Comparison of ENCODE assay signal across 1 cellular context in the genomic region with DNA sequence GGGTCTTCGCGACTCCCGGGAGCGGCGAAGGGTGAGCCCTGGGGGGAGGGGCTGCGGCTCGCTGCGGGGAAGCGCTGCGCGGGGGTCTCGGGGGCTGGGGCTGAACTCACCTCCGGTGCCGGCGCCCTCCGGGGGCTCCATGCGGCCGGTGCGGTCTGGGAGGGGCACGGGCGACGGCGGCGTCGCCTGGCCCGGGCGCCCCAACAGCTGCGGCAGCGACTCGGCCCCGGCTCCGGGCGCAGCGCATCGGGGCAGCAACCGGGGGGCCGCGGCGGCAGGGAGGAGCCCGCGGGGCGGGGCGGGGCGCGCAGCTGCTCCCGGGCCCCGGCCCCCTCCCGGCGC.
TF ChIP-seq lines count a peak whose summit lies in the region.

A gene with protein sequence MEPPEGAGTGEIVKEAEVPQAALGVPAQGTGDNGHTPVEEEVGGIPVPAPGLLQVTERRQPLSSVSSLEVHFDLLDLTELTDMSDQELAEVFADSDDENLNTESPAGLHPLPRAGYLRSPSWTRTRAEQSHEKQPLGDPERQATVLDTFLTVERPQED (minus strand): TSS at position 256 of the 342 bp plus-strand sequence. CDS start 115 bp downstream, at position 141.

TF ChIP-seq in WTC11, 78 proteins besides CTCF, POLR2A, EP300 and RAD21 (continued from another document):
- TF ChIP-seq ZNF532 (CRISPR knock-in tag; IDR thresholded peaks at IDR 0.05; ENCODE audit: borderline replicate concordance) = no peak
- TF ChIP-seq CREB1 (CRISPR knock-in tag; IDR thresholded peaks at IDR 0.05) = no peak
- no peak for TF ChIP-seq NR3C1 (CRISPR knock-in tag; conservative IDR thresholded peaks at IDR 0.05; ENCODE audit: low read depth)
- TF ChIP-seq, protein P1, sequence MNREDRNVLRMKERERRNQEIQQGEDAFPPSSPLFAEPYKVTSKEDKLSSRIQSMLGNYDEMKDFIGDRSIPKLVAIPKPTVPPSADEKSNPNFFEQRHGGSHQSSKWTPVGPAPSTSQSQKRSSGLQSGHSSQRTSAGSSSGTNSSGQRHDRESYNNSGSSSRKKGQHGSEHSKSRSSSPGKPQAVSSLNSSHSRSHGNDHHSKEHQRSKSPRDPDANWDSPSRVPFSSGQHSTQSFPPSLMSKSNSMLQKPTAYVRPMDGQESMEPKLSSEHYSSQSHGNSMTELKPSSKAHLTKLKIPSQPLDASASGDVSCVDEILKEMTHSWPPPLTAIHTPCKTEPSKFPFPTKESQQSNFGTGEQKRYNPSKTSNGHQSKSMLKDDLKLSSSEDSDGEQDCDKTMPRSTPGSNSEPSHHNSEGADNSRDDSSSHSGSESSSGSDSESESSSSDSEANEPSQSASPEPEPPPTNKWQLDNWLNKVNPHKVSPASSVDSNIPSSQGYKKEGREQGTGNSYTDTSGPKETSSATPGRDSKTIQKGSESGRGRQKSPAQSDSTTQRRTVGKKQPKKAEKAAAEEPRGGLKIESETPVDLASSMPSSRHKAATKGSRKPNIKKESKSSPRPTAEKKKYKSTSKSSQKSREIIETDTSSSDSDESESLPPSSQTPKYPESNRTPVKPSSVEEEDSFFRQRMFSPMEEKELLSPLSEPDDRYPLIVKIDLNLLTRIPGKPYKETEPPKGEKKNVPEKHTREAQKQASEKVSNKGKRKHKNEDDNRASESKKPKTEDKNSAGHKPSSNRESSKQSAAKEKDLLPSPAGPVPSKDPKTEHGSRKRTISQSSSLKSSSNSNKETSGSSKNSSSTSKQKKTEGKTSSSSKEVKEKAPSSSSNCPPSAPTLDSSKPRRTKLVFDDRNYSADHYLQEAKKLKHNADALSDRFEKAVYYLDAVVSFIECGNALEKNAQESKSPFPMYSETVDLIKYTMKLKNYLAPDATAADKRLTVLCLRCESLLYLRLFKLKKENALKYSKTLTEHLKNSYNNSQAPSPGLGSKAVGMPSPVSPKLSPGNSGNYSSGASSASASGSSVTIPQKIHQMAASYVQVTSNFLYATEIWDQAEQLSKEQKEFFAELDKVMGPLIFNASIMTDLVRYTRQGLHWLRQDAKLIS (CRISPR knock-in tag; IDR thresholded peaks at IDR 0.05; ENCODE audit: borderline replicate concordance) = no peak
